16 cellular contexts compared by ENCODE assay signal in genomic region chr3:125317761-125318496, GRCh38. TPM values are rescaled to one million over a fixed set of nuclear protein-coding genes. Genes with fewer than 3 reads are reported as not detected.
DNase-seq lines count a peak whose midpoint lies in the region; ATAC-seq and TF ChIP-seq lines count a peak whose summit lies in the region.
"Had no signal": no experiment of that assay in that cellular context is flagged by ENCODE, and none has a peak within 500 bp of the region (broad histone marks: within the 10 kb centered on the region; RNA-seq: fewer than 3 reads in every experiment).

No MANE protein-coding gene starts in this region.

- H3K27me3 ChIP-seq in foreskin keratinocyte: no peaks in the 10 kb centered on the region

- DNase-seq in activated naive CD8-positive, alpha-beta T cell treated with anti-CD3 and anti-CD28 coated beads, Interleukin-2, amount 50 U/mL, for 24 hours: no peak
- DNase-seq in NCI-H446 (lab: John Stamatoyannopoulos, UW) (peak; percentile 60 to 65), foreskin keratinocyte (peak; percentile 50 to 68), retina (peak; percentile 36), left ventricle myocardium superior (no peak), mucosa of gallbladder (ENCODE audit: low spot score) (no peak)
- no peak for DNase-seq in activated CD8-positive, alpha-beta memory T cell treated with anti-CD3 and anti-CD28 coated beads, Interleukin-2, amount 50 U/mL, for 48 hours
- DNase-seq: activated CD4-positive, alpha-beta T cell treated with anti-CD3 and anti-CD28 coated beads, Interleukin-2, amount 50 U/mL, for 1 hour; DND-41; erythroblast; NCI-H345; stimulated activated CD4-positive, alpha-beta T cell treated with anti-CD3 and anti-CD28 coated beads, Interleukin-2, amount 100 ng/mL, for 48 hours; T-helper 1 cell had no signal

- TF ChIP-seq CTCF in foreskin keratinocyte (conservative IDR thresholded peaks at IDR 0.05): no peak

- peaks cover 18% of the 10 kb centered on the region for H3K4me1 ChIP-seq in foreskin keratinocyte

- intact Hi-C loops in left ventricle myocardium superior (cut with micrococcal nuclease): no loop called here

- ATAC-seq in activated naive CD8-positive, alpha-beta T cell treated with anti-CD3 and anti-CD28 coated beads, Interleukin-2, amount 50 U/mL, for 24 hours: no peak
- peak; percentile 75 for ATAC-seq in foreskin keratinocyte
- ATAC-seq in left ventricle myocardium superior: no peak
- ATAC-seq: activated T-helper 17 cell treated with anti-CD3 and anti-CD28 coated beads, Interleukin-2, amount 50 U/mL, for 72 hours; stimulated activated effector memory CD8-positive, alpha-beta T cell treated with anti-CD3 and anti-CD28 coated beads, Interleukin-12 subunit alpha, Interleukin-12 subunit beta, amount 100 ng/mL, for 72 hours had no signal

- H3K27me3 Mint-ChIP-seq in activated naive CD8-positive, alpha-beta T cell: no peaks in the 10 kb centered on the region
- H3K27me3 Mint-ChIP-seq in activated naive CD8-positive, alpha-beta T cell treated with anti-CD3 and anti-CD28 coated beads, Interleukin-2, amount 50 U/mL, for 24 hours: no peaks in the 10 kb centered on the region
- H3K27me3 Mint-ChIP-seq: activated T-helper 17 cell treated with anti-CD3 and anti-CD28 coated beads, Interleukin-2, amount 50 U/mL, for 72 hours had no signal

- H3K4me3 Mint-ChIP-seq in activated naive CD8-positive, alpha-beta T cell: no peak overlapping the region
- H3K4me3 Mint-ChIP-seq in activated naive CD8-positive, alpha-beta T cell treated with anti-CD3 and anti-CD28 coated beads, Interleukin-2, amount 50 U/mL, for 24 hours: no peak overlapping the region
- H3K4me3 Mint-ChIP-seq: activated T-helper 17 cell treated with anti-CD3 and anti-CD28 coated beads, Interleukin-2, amount 50 U/mL, for 72 hours; stimulated activated effector memory CD8-positive, alpha-beta T cell treated with anti-CD3 and anti-CD28 coated beads, Interleukin-12 subunit alpha, Interleukin-12 subunit beta, amount 100 ng/mL, for 72 hours had no signal

- peak overlapping the region; percentile 70 for H3K27ac Mint-ChIP-seq in activated naive CD8-positive, alpha-beta T cell
- H3K27ac Mint-ChIP-seq in activated naive CD8-positive, alpha-beta T cell treated with anti-CD3 and anti-CD28 coated beads, Interleukin-2, amount 50 U/mL, for 24 hours: no peak overlapping the region
- H3K27ac Mint-ChIP-seq: activated T-helper 17 cell treated with anti-CD3 and anti-CD28 coated beads, Interleukin-2, amount 50 U/mL, for 72 hours; stimulated activated effector memory CD8-positive, alpha-beta T cell treated with anti-CD3 and anti-CD28 coated beads, Interleukin-12 subunit alpha, Interleukin-12 subunit beta, amount 100 ng/mL, for 72 hours had no signal

- H3K27ac ChIP-seq in foreskin keratinocyte: peak overlapping the region; percentile 46

- H3K9me3 Mint-ChIP-seq in activated naive CD8-positive, alpha-beta T cell (ENCODE audit: low read depth): peaks cover 7% of the 10 kb centered on the region
- no peaks in the 10 kb centered on the region for H3K9me3 Mint-ChIP-seq in activated naive CD8-positive, alpha-beta T cell treated with anti-CD3 and anti-CD28 coated beads, Interleukin-2, amount 50 U/mL, for 24 hours
- H3K9me3 Mint-ChIP-seq: activated T-helper 17 cell treated with anti-CD3 and anti-CD28 coated beads, Interleukin-2, amount 50 U/mL, for 72 hours; stimulated activated effector memory CD8-positive, alpha-beta T cell treated with anti-CD3 and anti-CD28 coated beads, Interleukin-12 subunit alpha, Interleukin-12 subunit beta, amount 100 ng/mL, for 72 hours had no signal

- H3K4me1 Mint-ChIP-seq in activated naive CD8-positive, alpha-beta T cell (ENCODE audit: low read depth): peaks cover 23% of the 10 kb centered on the region
- H3K4me1 Mint-ChIP-seq in activated naive CD8-positive, alpha-beta T cell treated with anti-CD3 and anti-CD28 coated beads, Interleukin-2, amount 50 U/mL, for 24 hours: peaks cover 25% of the 10 kb centered on the region

- peaks cover 16% of the 10 kb centered on the region for H3K36me3 Mint-ChIP-seq in activated naive CD8-positive, alpha-beta T cell
- H3K36me3 Mint-ChIP-seq in activated naive CD8-positive, alpha-beta T cell treated with anti-CD3 and anti-CD28 coated beads, Interleukin-2, amount 50 U/mL, for 24 hours (ENCODE audit: low read depth): peaks cover 31% of the 10 kb centered on the region

RNA-seq across cellular contexts. Expression of gene ZNF148, which starts 57.2 kb away (rescaled TPM):
- total RNA-seq in foreskin keratinocyte: 23.1 and 23.5 TPM in 2 replicates
- polyA plus RNA-seq in foreskin keratinocyte: 2.4 and 3.1 TPM in 2 replicates
- 51.7 TPM for total RNA-seq in left ventricle myocardium superior
- 50.4 TPM for total RNA-seq in mucosa of gallbladder

Comparison
In these comparisons a context has a peak if more than half of its experiments do, and no peak if none do; other contexts are left out.
1. DNase-seq: peak in NCI-H446 (2 of 2), foreskin keratinocyte (2 of 2) and retina (single experiment); none in activated naive CD8-positive, alpha-beta T cell treated with anti-CD3 and anti-CD28 coated beads, Interleukin-2, amount 50 U/mL, for 24 hours (single experiment), activated CD8-positive, alpha-beta memory T cell treated with anti-CD3 and anti-CD28 coated beads, Interleukin-2, amount 50 U/mL, for 48 hours (single experiment), left ventricle myocardium superior (single experiment) and mucosa of gallbladder (single experiment).